8 cellular contexts compared by ENCODE assay signal in genomic region chr2:206274434-206275273, GRCh38. TPM values are rescaled to one million over a fixed set of nuclear protein-coding genes. Genes with fewer than 3 reads are reported as not detected.
DNase-seq lines count a peak whose midpoint lies in the region; ATAC-seq, FAIRE-seq and TF ChIP-seq lines count a peak whose summit lies in the region.

ZDBF2 (plus strand) TSS chr2:206274663; CDS start chr2:206281850, 7,187 bp downstream.

- no peaks in the 10 kb centered on the region for H3K4me1 ChIP-seq in kidney (ENCODE audit: control insufficient read depth in 1 of 2, insufficient read depth in 1 of 2, low read depth in 1 of 2, low read length in 2 of 2)

- peak within 1 kb of the TSS; percentile 89 to 94 (median 93) for H3K27ac Mint-ChIP-seq in IgD-negative memory B cell
- H3K27ac Mint-ChIP-seq in central memory CD8-positive, alpha-beta T cell (ENCODE audit: low read depth), result peak within 1 kb of the TSS; percentile 81

- DNase-seq in GM04504 (ENCODE audit: low read depth) (peak; percentile 17), kidney (peak; percentile 82), HPDE6-E6E7 (ENCODE audit: extremely low spot score) (no peak)
- DNase-seq in central memory CD8-positive, alpha-beta T cell (ENCODE audit: low spot score in 2 of 2), result peak; percentile 16 to 34
- DNase-seq in stimulated activated CD4-positive, alpha-beta T cell treated with anti-CD3 and anti-CD28 coated beads, Interleukin-15, amount 100 ng/mL, for 24 hours, result peak; percentile 67

- no peak for FAIRE-seq in kidney (lab: Jason Lieb, UNC)

- peak within 1 kb of the TSS; percentile 72 for H3K27ac ChIP-seq in VCaP
- H3K27ac ChIP-seq in kidney (ENCODE audit: low read depth in 2 of 2, low read length in 2 of 2), result no peak within 1 kb of the TSS

- H3K4me3 ChIP-seq in kidney (ENCODE audit: low read length in 2 of 2), result peak within 1 kb of the TSS; percentile 71 to 81

- no peaks in the 10 kb centered on the region for H3K36me3 Mint-ChIP-seq in IgD-negative memory B cell
- peaks cover 7% of the 10 kb centered on the region for H3K36me3 Mint-ChIP-seq in central memory CD8-positive, alpha-beta T cell (ENCODE audit: insufficient read depth)

- H3K9me3 Mint-ChIP-seq in IgD-negative memory B cell, result peaks cover 0 to 2% (median 2%) of the 10 kb centered on the region in 3 donors
- no peaks in the 10 kb centered on the region for H3K9me3 Mint-ChIP-seq in central memory CD8-positive, alpha-beta T cell

- no peaks in the 10 kb centered on the region for H3K9me3 ChIP-seq in kidney (ENCODE audit: control insufficient read depth in 1 of 2, low read length in 2 of 2)

- intact Hi-C loops in kidney (cut with DNase I), result no loop called here

- peak within 1 kb of the TSS; percentile 72 to 83 for H3K9ac ChIP-seq in kidney (ENCODE audit: low read length in 2 of 2)

- no peaks in the 10 kb centered on the region for H3K36me3 ChIP-seq in kidney (ENCODE audit: control insufficient read depth in 1 of 2, insufficient read depth in 2 of 2, low read length in 2 of 2)

- H3K4me3 Mint-ChIP-seq in IgD-negative memory B cell, result peak within 1 kb of the TSS; percentile 84 to 97 (median 90)
- H3K4me3 Mint-ChIP-seq in central memory CD8-positive, alpha-beta T cell, result peak within 1 kb of the TSS; percentile 87

- peaks cover 15 to 18% (median 17%) of the 10 kb centered on the region in 3 donors for H3K4me1 Mint-ChIP-seq in IgD-negative memory B cell
- H3K4me1 Mint-ChIP-seq in central memory CD8-positive, alpha-beta T cell, result peaks cover 15% of the 10 kb centered on the region

- TF ChIP-seq CTCF in VCaP (conservative IDR thresholded peaks at IDR 0.05) (no peak), kidney (IDR thresholded peaks at IDR 0.05; ENCODE audit: borderline replicate concordance, extremely low read depth, insufficient read depth) (no peak)

- H3K27me3 Mint-ChIP-seq in IgD-negative memory B cell, result peaks cover 38% of the 10 kb centered on the region
- peaks cover 49% of the 10 kb centered on the region for H3K27me3 Mint-ChIP-seq in central memory CD8-positive, alpha-beta T cell

- peak; percentile 78 for ATAC-seq in GM21529 (IDR thresholded peaks at IDR 0.05; ENCODE audit: unreplicated experiment)
- ATAC-seq in central memory CD8-positive, alpha-beta T cell (replicated peaks; ENCODE audit: extremely low read depth, poor library complexity, severe bottlenecking), result peak; percentile 66

RNA-seq across cellular contexts. Expression of gene ZDBF2, which starts in this region (rescaled TPM):
- polyA plus RNA-seq in IgD-negative memory B cell (4.9 TPM), kidney (ENCODE audit: insufficient read depth, low read depth, low replicate concordance) (0.90 TPM)
- 10.5 TPM for total RNA-seq in kidney
